Comparison of ENCODE assay signal across 1 cellular context in the genomic region with DNA sequence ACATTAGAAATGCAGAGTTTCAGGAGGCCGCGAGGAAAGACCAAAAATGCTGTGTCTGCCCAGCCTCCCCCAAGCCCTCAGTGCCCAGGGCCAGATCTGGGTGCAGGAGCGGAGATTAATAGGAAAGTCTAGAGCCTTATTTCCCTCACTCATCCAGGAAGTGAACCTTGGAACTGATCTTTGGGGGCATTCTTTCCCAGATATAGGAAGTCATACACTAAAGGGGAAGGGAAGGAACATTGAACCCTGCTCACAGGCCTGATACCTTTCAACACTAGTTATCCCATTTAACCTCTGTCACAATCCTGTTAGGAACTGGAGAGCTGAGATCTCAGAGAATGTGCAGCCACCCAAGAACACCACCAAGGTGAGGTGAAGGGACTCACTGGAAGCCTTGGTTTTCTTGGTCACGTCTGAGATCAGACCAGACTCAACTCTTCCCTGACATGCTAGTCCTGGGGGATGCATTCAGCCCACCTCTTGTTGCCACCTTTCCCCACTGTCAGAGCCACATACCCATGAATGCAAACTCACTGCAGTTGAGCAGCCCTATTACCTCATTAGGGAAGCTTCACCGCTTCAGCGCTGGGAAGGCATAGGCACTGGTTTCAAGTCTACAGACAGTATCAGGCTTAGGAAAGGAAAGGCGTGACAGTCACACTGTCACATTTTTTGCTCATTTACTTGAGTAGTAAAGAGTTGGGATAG.
TF ChIP-seq lines count a peak whose summit lies in the region.

No MANE protein-coding gene starts in this region.

TF ChIP-seq in GM23338, 12 proteins besides CTCF, POLR2A, EP300 and RAD21 (continued from another document):
- TF ChIP-seq REST (IDR thresholded peaks at IDR 0.05; ENCODE audit: unreplicated experiment), result no peak
- no peak for TF ChIP-seq JUNB (IDR thresholded peaks at IDR 0.05; ENCODE audit: unreplicated experiment)
